In genomic region chr16:56789360-56789759, GRCh38 we compare ENCODE assay signal across 9 cellular contexts. TPM values are rescaled to one million over a fixed set of nuclear protein-coding genes. Genes with fewer than 3 reads are reported as not detected.
DNase-seq lines count a peak whose midpoint lies in the region; ATAC-seq and TF ChIP-seq lines count a peak whose summit lies in the region.
"Had no signal": no experiment of that assay in that cellular context is flagged by ENCODE, and none has a peak within 500 bp of the region (broad histone marks: within the 10 kb centered on the region; RNA-seq: fewer than 3 reads in every experiment).

No MANE protein-coding gene starts in this region.

- no peaks in the 10 kb centered on the region for H3K9me3 Mint-ChIP-seq in activated T-cell treated with anti-CD3 and anti-CD28 coated beads, Interleukin-2, amount 50 U/mL, for 4 hours
- H3K9me3 Mint-ChIP-seq: activated naive CD4-positive, alpha-beta T cell treated with anti-CD3 and anti-CD28 coated beads, Interleukin-2, amount 50 U/mL, for 72 hours had no signal

- H3K4me1 ChIP-seq in heart left ventricle (peaks cover 0 to 4% (median 0%) of the 10 kb centered on the region in 12 donors), liver (ENCODE audit: control insufficient read depth in 4 of 4, insufficient read depth in 4 of 4, low read length in 3 of 4) (no peaks in the 10 kb centered on the region)

- peaks cover under 1% of the 10 kb centered on the region for H3K4me1 Mint-ChIP-seq in activated T-cell treated with anti-CD3 and anti-CD28 coated beads, Interleukin-2, amount 50 U/mL, for 4 hours (ENCODE audit: low read depth)

- H3K9ac ChIP-seq in liver (ENCODE audit: low read depth in 1 of 2, low read length in 2 of 2) = no peak overlapping the region

- H3K36me3 Mint-ChIP-seq in activated T-cell treated with anti-CD3 and anti-CD28 coated beads, Interleukin-2, amount 50 U/mL, for 4 hours (ENCODE audit: insufficient read depth) = peaks cover 2% of the 10 kb centered on the region
- H3K36me3 Mint-ChIP-seq: activated naive CD4-positive, alpha-beta T cell treated with anti-CD3 and anti-CD28 coated beads, Interleukin-2, amount 50 U/mL, for 72 hours had no signal

- DNase-seq in heart left ventricle (peak in 4 of 5 donors; percentile 12 to 45 (median 26)), Right ventricle myocardium inferior (ENCODE audit: missing footprints) (no peak), NCI-H2196 treated with DMSO at 0.1 percent for 48 hours (lab: John Stamatoyannopoulos, UW; ENCODE audit: unreplicated experiment) (peak; percentile 3), astrocyte of the cerebellum (ENCODE audit: low read depth) (peak; percentile 31)
- DNase-seq in effector CD4-positive, alpha-beta T cell = no peak
- no peak for DNase-seq in activated T-cell treated with anti-CD3 and anti-CD28 coated beads, Interleukin-2, amount 50 U/mL, for 4 hours

- in situ Hi-C loops in astrocyte of the cerebellum (cut with HindIII; ENCODE audit: low sequenced_read_pairs) = no loop called here

- WGBS in heart left ventricle, 4 donors = 86 to 88% (median 88%) methylated on average over 5 of the region's 5 CpGs
- WGBS in liver = 88% methylated on average over 5 of the region's 5 CpGs

- H3K36me3 ChIP-seq in heart left ventricle (no peaks in the 10 kb centered on the region), liver (ENCODE audit: control insufficient read depth in 4 of 4, insufficient read depth in 3 of 4, low read depth in 1 of 4, low read length in 3 of 4) (no peaks in the 10 kb centered on the region)

- H3K9me3 ChIP-seq in heart left ventricle (no peaks in the 10 kb centered on the region), liver (ENCODE audit: control insufficient read depth in 4 of 4, low read length in 3 of 4) (no peaks in the 10 kb centered on the region)

- no peaks in the 10 kb centered on the region for H3K27me3 ChIP-seq in heart left ventricle
- no peaks in the 10 kb centered on the region for H3K27me3 ChIP-seq in liver (ENCODE audit: control insufficient read depth in 4 of 4, insufficient read depth in 4 of 4, low read length in 3 of 4)

- H3K4me3 Mint-ChIP-seq in activated T-cell treated with anti-CD3 and anti-CD28 coated beads, Interleukin-2, amount 50 U/mL, for 4 hours = no peak overlapping the region

- no peak overlapping the region for H3K27ac ChIP-seq in heart left ventricle
- H3K27ac ChIP-seq in liver (ENCODE audit: low read depth in 1 of 2, low read length in 2 of 2) = no peak overlapping the region

- intact Hi-C loops in heart left ventricle (cut with DNase I) (loop anchor here in 1 of 10 donors (10.0 kb wide), 1 partner anchor 185 kb away; the partner anchor contains the start of gene MT2A), Right ventricle myocardium inferior (cut with DNase I) (no loop called here)

- TF ChIP-seq CTCF in heart left ventricle (IDR thresholded peaks at IDR 0.05) (peak in 11 of 12 donors; percentile 16 to 55 (median 35)), astrocyte of the cerebellum (IDR thresholded peaks at IDR 0.05; ENCODE audit: low read depth, low read length, missing control alignments) (peak; percentile 63), liver (IDR thresholded peaks at IDR 0.05; ENCODE audit: low read depth, low read length, missing input control) (peak; percentile 25)

- peak; percentile 54 to 70 for TF ChIP-seq RAD21 in liver (IDR thresholded peaks at IDR 0.05)

- no peak overlapping the region for H3K4me3 ChIP-seq in heart left ventricle
- no peak overlapping the region for H3K4me3 ChIP-seq in astrocyte of the cerebellum (ENCODE audit: low read depth, low read length)
- H3K4me3 ChIP-seq in liver (ENCODE audit: low read depth in 1 of 3, low read length in 3 of 3) = no peak overlapping the region

- peak; percentile 65 to 81 (median 68) for ATAC-seq in heart left ventricle
- ATAC-seq in Right ventricle myocardium inferior = no peak
- no peak for ATAC-seq in GM21447 (IDR thresholded peaks at IDR 0.05; ENCODE audit: unreplicated experiment)
- no peak for ATAC-seq in activated T-cell treated with anti-CD3 and anti-CD28 coated beads, Interleukin-2, amount 50 U/mL, for 4 hours

- no peak for TF ChIP-seq POLR2A in heart left ventricle (IDR thresholded peaks at IDR 0.05)

- no peaks in the 10 kb centered on the region for H3K27me3 Mint-ChIP-seq in activated T-cell treated with anti-CD3 and anti-CD28 coated beads, Interleukin-2, amount 50 U/mL, for 4 hours (ENCODE audit: low read depth)

TF ChIP-seq in liver, 16 proteins besides CTCF, POLR2A, EP300 and RAD21:
- no peak for TF ChIP-seq JUND (IDR thresholded peaks at IDR 0.05)
- TF ChIP-seq, protein P1, sequence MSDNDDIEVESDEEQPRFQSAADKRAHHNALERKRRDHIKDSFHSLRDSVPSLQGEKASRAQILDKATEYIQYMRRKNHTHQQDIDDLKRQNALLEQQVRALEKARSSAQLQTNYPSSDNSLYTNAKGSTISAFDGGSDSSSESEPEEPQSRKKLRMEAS (IDR thresholded peaks at IDR 0.05) = no peak
- no peak for TF ChIP-seq YY1 (IDR thresholded peaks at IDR 0.05)
- TF ChIP-seq ZBTB33 (IDR thresholded peaks at IDR 0.05) = no peak
- TF ChIP-seq SP1 (IDR thresholded peaks at IDR 0.05) = no peak
TF ChIP-seq in liver: peak in this region for 0.

RNA-seq across cellular contexts. Expression of gene NUP93, which starts 59.4 kb away (rescaled TPM):
- 10 to 100 TPM; 21.8 to 49.0 (median 27.8) TPM for total RNA-seq in heart left ventricle
- polyA plus RNA-seq in heart left ventricle = 10 to 100 TPM; 23.7 to 28.5 TPM
- total RNA-seq in Right ventricle myocardium inferior = 25.7 TPM
- total RNA-seq in liver = 10 to 100 TPM; 11.3 to 31.8 TPM
- 1 to 10 TPM; 8.2 to 8.4 TPM for polyA plus RNA-seq in liver
- total RNA-seq in activated T-cell treated with anti-CD3 and anti-CD28 coated beads, Interleukin-2, amount 50 U/mL, for 4 hours = 100 to 1,000 TPM; 178 to 195 (median 181) TPM

Comparison
In these comparisons a context has a peak if more than half of its experiments do, and no peak if none do; other contexts are left out.
1. ATAC-seq: peak in heart left ventricle (4 of 4); none in Right ventricle myocardium inferior (single experiment), GM21447 (single experiment) and activated T-cell treated with anti-CD3 and anti-CD28 coated beads, Interleukin-2, amount 50 U/mL, for 4 hours (0 of 2).
2. DNase-seq: peak in heart left ventricle (4 of 5), NCI-H2196 treated with DMSO at 0.1 percent for 48 hours (single experiment) and astrocyte of the cerebellum (single experiment); none in Right ventricle myocardium inferior (single experiment), effector CD4-positive, alpha-beta T cell (single experiment) and activated T-cell treated with anti-CD3 and anti-CD28 coated beads, Interleukin-2, amount 50 U/mL, for 4 hours (single experiment).
3. Peak in every context shown above with its lines, with median percentiles within 50 percentile points of each other: CTCF ChIP-seq.